Comparison of ENCODE assay signal across 29 cellular contexts in genomic region chr12:51403744-51404143, GRCh38. TPM values are rescaled to one million over a fixed set of nuclear protein-coding genes. Genes with fewer than 3 reads are reported as not detected.
DNase-seq lines count a peak whose midpoint lies in the region; ATAC-seq and TF ChIP-seq lines count a peak whose summit lies in the region.
"Had no signal": no experiment of that assay in that cellular context is flagged by ENCODE, and none has a peak within 500 bp of the region (broad histone marks: within the 10 kb centered on the region; RNA-seq: fewer than 3 reads in every experiment).

No MANE protein-coding gene starts in this region.

- peak; percentile 65 for DNase-seq in Right ventricle myocardium superior
- DNase-seq in right atrium auricular region (ENCODE audit: low spot score) = no peak
- peak; percentile 71 for DNase-seq in SKM-1 (lab: John Stamatoyannopoulos, UW; ENCODE audit: unreplicated experiment)
- peak; percentile 77 for DNase-seq in lower lobe of right lung
- DNase-seq in upper lobe of left lung = peak in 1 of 2 donors; percentile 72
- DNase-seq in stimulated activated CD4-positive, alpha-beta T cell treated with anti-CD3 and anti-CD28 coated beads, Interleukin-4, amount 100 ng/mL, for 1 hour = no peak
- DNase-seq: activated CD4-positive, alpha-beta T cell treated with anti-CD3 and anti-CD28 coated beads for 36 hours; activated CD8-positive, alpha-beta memory T cell treated with anti-CD3 and anti-CD28 coated beads, Interleukin-2, amount 10 ng/mL, durations not matched to agents 7 days and 5 days; DMS153; erythroblast; natural killer cell; NCI-H2029 treated with DMSO at 0.1 percent for 48 hours; NCI-H510A treated with DMSO at 0.1 percent for 48 hours; OCI-M1; stimulated activated CD8-positive, alpha-beta memory T cell treated with anti-CD3 and anti-CD28 coated beads, Interleukin-4, amount 100 ng/mL, for 48 hours; T-helper 9 cell had no signal

- intact Hi-C loops in Right ventricle myocardium superior (cut with DNase I) = no loop called here
- intact Hi-C loops in lower lobe of right lung (cut with DNase I) = no loop called here

- ATAC-seq in Right ventricle myocardium superior (ENCODE audit: poor library complexity) (peak; percentile 41), lower lobe of right lung (peak; percentile 80 to 86), upper lobe of left lung (ENCODE audit: low FRiP score in 2 of 2) (peak; percentile 63 to 81), HG03342 (IDR thresholded peaks at IDR 0.05; ENCODE audit: unreplicated experiment) (no peak), HG02884 (IDR thresholded peaks at IDR 0.05; ENCODE audit: unreplicated experiment) (no peak)
- ATAC-seq: activated CD8-positive, alpha-beta memory T cell treated with anti-CD3 and anti-CD28 coated beads, Interleukin-2, amount 10 ng/mL, durations not matched to agents 7 days and 5 days; gastrocnemius medialis had no signal

- TF ChIP-seq EP300 in upper lobe of left lung (IDR thresholded peaks at IDR 0.05) = no peak

- H3K36me3 ChIP-seq in right atrium auricular region = no peaks in the 10 kb centered on the region
- H3K36me3 ChIP-seq in lower lobe of right lung = no peaks in the 10 kb centered on the region
- H3K36me3 ChIP-seq in upper lobe of left lung = no peaks in the 10 kb centered on the region
- H3K36me3 ChIP-seq: gastrocnemius medialis, thoracic aorta had no signal

- TF ChIP-seq POLR2A in upper lobe of left lung (IDR thresholded peaks at IDR 0.05) = no peak

- no peaks in the 10 kb centered on the region for H3K9me3 ChIP-seq in right atrium auricular region
- no peaks in the 10 kb centered on the region for H3K9me3 ChIP-seq in lower lobe of right lung
- no peaks in the 10 kb centered on the region for H3K9me3 ChIP-seq in upper lobe of left lung
- H3K9me3 ChIP-seq: gastrocnemius medialis, SJSA1, thoracic aorta had no signal

- WGBS in upper lobe of left lung, 2 donors = 56% methylated on average over 1 to 3 of the region's 3 CpGs

- H3K4me1 ChIP-seq in right atrium auricular region = no peaks in the 10 kb centered on the region
- no peaks in the 10 kb centered on the region for H3K4me1 ChIP-seq in lower lobe of right lung
- H3K4me1 ChIP-seq in upper lobe of left lung = no peaks in the 10 kb centered on the region
- H3K4me1 ChIP-seq: gastrocnemius medialis, parathyroid adenoma had no signal

- no peak for TF ChIP-seq CTCF in right atrium auricular region (IDR thresholded peaks at IDR 0.05)
- no peak for TF ChIP-seq CTCF in lower lobe of right lung (IDR thresholded peaks at IDR 0.05)
- TF ChIP-seq CTCF in upper lobe of left lung (IDR thresholded peaks at IDR 0.05) = no peak

- H3K27ac ChIP-seq in right atrium auricular region (no peak overlapping the region), lower lobe of right lung (no peak overlapping the region), upper lobe of left lung (no peak overlapping the region)
- H3K27ac ChIP-seq: C4-2B, gastrocnemius medialis, parathyroid adenoma, SJSA1, skin epidermis, thoracic aorta had no signal

- H3K4me3 ChIP-seq in right atrium auricular region (no peak overlapping the region), lower lobe of right lung (no peak overlapping the region), upper lobe of left lung (no peak overlapping the region)
- H3K4me3 ChIP-seq: gastrocnemius medialis, SJSA1, skin epidermis, thoracic aorta had no signal

- H3K27me3 ChIP-seq in right atrium auricular region (no peaks in the 10 kb centered on the region), lower lobe of right lung (ENCODE audit: low read depth) (no peaks in the 10 kb centered on the region), upper lobe of left lung (no peaks in the 10 kb centered on the region)
- H3K27me3 ChIP-seq: gastrocnemius medialis, SJSA1 had no signal

RNA-seq across cellular contexts. Expression of gene GALNT6, which starts 12.5 kb away (rescaled TPM):
- total RNA-seq in Right ventricle myocardium superior = 0.62 TPM
- 1 to 10 TPM; 1.3 to 2.8 TPM for total RNA-seq in right atrium auricular region
- 24.0 TPM for total RNA-seq in lower lobe of right lung
- 10 to 100 TPM in 5 of 6 donors, 1 to 10 TPM in 1; 8.3 to 56.6 (median 21.3) TPM for total RNA-seq in upper lobe of left lung

RNA-seq across cellular contexts. Expression of gene SLC4A8, which starts 20.9 kb away (rescaled TPM):
- total RNA-seq in Right ventricle myocardium superior (0.89 TPM), right atrium auricular region (1 to 10 TPM in 1 of 2 donors, under 1 TPM in 1; 0.28 to 1.1 TPM), lower lobe of right lung (8.3 TPM), upper lobe of left lung (10 to 100 TPM in 1 of 6 donors, 1 to 10 TPM in 5; 2.3 to 13.5 (median 7.4) TPM)

RNA-seq across cellular contexts. Expression of gene CELA1, which starts 57.3 kb away (rescaled TPM):
- total RNA-seq in Right ventricle myocardium superior (not detected), right atrium auricular region (not detected), lower lobe of right lung (not detected), upper lobe of left lung (not detected)
- total RNA-seq: A172; activated CD8-positive, alpha-beta memory T cell treated with anti-CD3 and anti-CD28 coated beads, Interleukin-2, amount 10 ng/mL, durations not matched to agents 7 days and 5 days; bronchial epithelial cell; dermis microvascular lymphatic vessel endothelial cell; gastrocnemius medialis; IMR-90; lower leg skin; thoracic aorta had no signal

Comparison
In these comparisons a context has a peak if more than half of its experiments do, and no peak if none do; other contexts are left out.
1. DNase-seq: peak in Right ventricle myocardium superior (single experiment), SKM-1 (single experiment) and lower lobe of right lung (single experiment); none in right atrium auricular region (single experiment) and stimulated activated CD4-positive, alpha-beta T cell treated with anti-CD3 and anti-CD28 coated beads, Interleukin-4, amount 100 ng/mL, for 1 hour (single experiment).
2. ATAC-seq: peak in Right ventricle myocardium superior (single experiment), lower lobe of right lung (2 of 2) and upper lobe of left lung (2 of 2); none in HG03342 (single experiment) and HG02884 (single experiment).